Comparison of ENCODE assay signal across 28 cellular contexts in genomic region chr12:13189254-13189653, GRCh38. TPM values are rescaled to one million over a fixed set of nuclear protein-coding genes. Genes with fewer than 3 reads are reported as not detected.
DNase-seq lines count a peak whose midpoint lies in the region; ATAC-seq and TF ChIP-seq lines count a peak whose summit lies in the region.
"Had no signal": no experiment of that assay in that cellular context is flagged by ENCODE, and none has a peak within 500 bp of the region (broad histone marks: within the 10 kb centered on the region; RNA-seq: fewer than 3 reads in every experiment).

No MANE protein-coding gene starts in this region.

- H3K36me3 Mint-ChIP-seq in brain: no peaks in the 10 kb centered on the region
- H3K36me3 Mint-ChIP-seq: activated naive CD8-positive, alpha-beta T cell treated with anti-CD3 and anti-CD28 coated beads for 36 hours; WTC11 had no signal

- TF ChIP-seq POLR2A in testis (IDR thresholded peaks at IDR 0.05): no peak

- no peak overlapping the region for H3K4me3 Mint-ChIP-seq in brain
- H3K4me3 Mint-ChIP-seq: activated CD4-positive, alpha-beta T cell treated with anti-CD3 and anti-CD28 coated beads, Interleukin-2, amount 10 ng/mL, durations not matched to agents 24 days and 14 days; activated naive CD8-positive, alpha-beta T cell treated with anti-CD3 and anti-CD28 coated beads for 36 hours; WTC11 had no signal

- H3K4me1 Mint-ChIP-seq in brain: peaks cover 29% of the 10 kb centered on the region
- H3K4me1 Mint-ChIP-seq: activated naive CD8-positive, alpha-beta T cell treated with anti-CD3 and anti-CD28 coated beads for 36 hours had no signal

- peak overlapping the region in 3 of 5 experiments; percentile 7 to 64 (median 40) for H3K27ac Mint-ChIP-seq in brain
- H3K27ac Mint-ChIP-seq: activated CD4-positive, alpha-beta T cell treated with anti-CD3 and anti-CD28 coated beads, Interleukin-2, amount 10 ng/mL, durations not matched to agents 24 days and 14 days; activated naive CD8-positive, alpha-beta T cell treated with anti-CD3 and anti-CD28 coated beads for 36 hours; WTC11 had no signal

- peak; percentile 47 for DNase-seq in islet precursor cell
- DNase-seq in testis: peak; percentile 45
- no peak for DNase-seq in NCI-H2029 (lab: John Stamatoyannopoulos, UW)
- no peak for DNase-seq in GM10266 (ENCODE audit: extremely low spot score)
- DNase-seq: activated CD4-positive, alpha-beta T cell treated with anti-CD3 and anti-CD28 coated beads, Interleukin-2, amount 10 ng/mL, durations not matched to agents 24 days and 14 days; activated CD8-positive, alpha-beta memory T cell treated with anti-CD3 and anti-CD28 coated beads for 24 hours; activated naive CD8-positive, alpha-beta T cell treated with anti-CD3 and anti-CD28 coated beads for 36 hours; erythroblast; foreskin fibroblast; H7; MM.1S; NCI-H2081 treated with DMSO at 0.1 percent for 48 hours; NCI-H345; NCI-H774; retina; stimulated activated CD4-positive, alpha-beta T cell treated with anti-CD3 and anti-CD28 coated beads, Interleukin-1b, Interleukin-23, amount 100 ng/mL, for 48 hours; stimulated activated naive CD8-positive, alpha-beta T cell treated with anti-CD3 and anti-CD28 coated beads, Interleukin-15, Interleukin-2, amounts not matched to agents 100 U/mL and 50 U/mL, for 24 hours; T1000 had no signal

- CTCF ChIA-PET in HEK293 (lab: Yijun Ruan, JAX): interaction anchor here (1.7 kb wide), 1 partner anchor 23 kb away, joined by 7 read pairs; no protein-coding TSS in a partner anchor

- no peak for ATAC-seq in GM19328 (IDR thresholded peaks at IDR 0.05; ENCODE audit: unreplicated experiment)
- ATAC-seq: stimulated activated naive CD8-positive, alpha-beta T cell treated with anti-CD3 and anti-CD28 coated beads, Interleukin-15, Interleukin-2, amounts not matched to agents 100 U/mL and 50 U/mL, for 24 hours; WTC11 had no signal

- H3K9me3 ChIP-seq in HEK293 (ENCODE audit: control insufficient read depth, insufficient read depth, low read depth, low read length): no peaks in the 10 kb centered on the region
- no peaks in the 10 kb centered on the region for H3K9me3 ChIP-seq in testis
- H3K9me3 ChIP-seq: SJSA1, thoracic aorta had no signal

- H3K9me3 Mint-ChIP-seq in brain: no peaks in the 10 kb centered on the region
- H3K9me3 Mint-ChIP-seq: activated CD4-positive, alpha-beta T cell treated with anti-CD3 and anti-CD28 coated beads, Interleukin-2, amount 10 ng/mL, durations not matched to agents 24 days and 14 days; activated naive CD8-positive, alpha-beta T cell treated with anti-CD3 and anti-CD28 coated beads for 36 hours; WTC11 had no signal

- no peak overlapping the region for H3K27ac ChIP-seq in HEK293 (ENCODE audit: extremely low read depth, low read depth, low read length)
- no peak overlapping the region for H3K27ac ChIP-seq in testis
- H3K27ac ChIP-seq: cardiac muscle cell, HL-60, KMS-11, parathyroid adenoma, SJSA1, thoracic aorta had no signal

- no peaks in the 10 kb centered on the region for H3K4me1 ChIP-seq in HEK293 (ENCODE audit: control insufficient read depth, insufficient read depth, low read length)
- H3K4me1 ChIP-seq in testis: peaks cover 32% of the 10 kb centered on the region
- H3K4me1 ChIP-seq: parathyroid adenoma had no signal

- TF ChIP-seq CTCF in HEK293 (tag by site-specific recombination; IDR thresholded peaks at IDR 0.05) (no peak), brain (conservative IDR thresholded peaks at IDR 0.05) (no peak), testis (IDR thresholded peaks at IDR 0.05) (no peak), GM10266 (IDR thresholded peaks at IDR 0.05; ENCODE audit: control insufficient read depth, insufficient read depth, low read depth, missing control alignments) (no peak)

- H3K4me3 ChIP-seq in HEK293 (ENCODE audit: low read depth, low read length): no peak overlapping the region
- H3K4me3 ChIP-seq in testis: no peak overlapping the region
- H3K4me3 ChIP-seq: cardiac muscle cell, SJSA1, thoracic aorta had no signal

- intact Hi-C loops in testis (cut with DNase I; ENCODE audit: low total_unique reads): no loop called here

- H3K36me3 ChIP-seq in HEK293 (ENCODE audit: control insufficient read depth in 2 of 2, insufficient read depth in 1 of 2, low read length in 2 of 2) (no peaks in the 10 kb centered on the region), testis (ENCODE audit: low read depth, missing control alignments) (no peaks in the 10 kb centered on the region)
- H3K36me3 ChIP-seq: cardiac muscle cell, SJSA1, thoracic aorta had no signal

- H3K27me3 ChIP-seq in testis: no peaks in the 10 kb centered on the region
- H3K27me3 ChIP-seq: cardiac muscle cell, SJSA1 had no signal

- POLR2A ChIA-PET in HEK293 (lab: Yijun Ruan, JAX): no interaction called here

- peaks cover 6% of the 10 kb centered on the region for H3K27me3 Mint-ChIP-seq in brain

TF ChIP-seq in HEK293, 187 proteins besides CTCF, POLR2A, EP300 and RAD21:
- TF ChIP-seq ZIC2 (tag by site-specific recombination; IDR thresholded peaks at IDR 0.05) (peak; percentile 74), GLIS1 (tag by site-specific recombination; IDR thresholded peaks at IDR 0.05) (peak; percentile 60), ZFP37 (tag by site-specific recombination; IDR thresholded peaks at IDR 0.05) (no peak)

RNA-seq across cellular contexts. Expression of gene EMP1, which starts 7.3 kb away (rescaled TPM):
- polyA plus RNA-seq in brain (ENCODE audit: insufficient read depth, low read depth, low replicate concordance): 11.7 TPM
- total RNA-seq in testis: 10 to 100 TPM; 14.1 to 29.2 TPM
- polyA plus RNA-seq in testis (ENCODE audit: insufficient read depth, low read depth, low replicate concordance): 59.4 TPM

Comparison
In these comparisons a context has a peak if more than half of its experiments do, and no peak if none do; other contexts are left out.
1. DNase-seq: peak in islet precursor cell (single experiment) and testis (single experiment); none in NCI-H2029 (single experiment) and GM10266 (single experiment).